1 cellular context compared by ENCODE assay signal in the genomic region with DNA sequence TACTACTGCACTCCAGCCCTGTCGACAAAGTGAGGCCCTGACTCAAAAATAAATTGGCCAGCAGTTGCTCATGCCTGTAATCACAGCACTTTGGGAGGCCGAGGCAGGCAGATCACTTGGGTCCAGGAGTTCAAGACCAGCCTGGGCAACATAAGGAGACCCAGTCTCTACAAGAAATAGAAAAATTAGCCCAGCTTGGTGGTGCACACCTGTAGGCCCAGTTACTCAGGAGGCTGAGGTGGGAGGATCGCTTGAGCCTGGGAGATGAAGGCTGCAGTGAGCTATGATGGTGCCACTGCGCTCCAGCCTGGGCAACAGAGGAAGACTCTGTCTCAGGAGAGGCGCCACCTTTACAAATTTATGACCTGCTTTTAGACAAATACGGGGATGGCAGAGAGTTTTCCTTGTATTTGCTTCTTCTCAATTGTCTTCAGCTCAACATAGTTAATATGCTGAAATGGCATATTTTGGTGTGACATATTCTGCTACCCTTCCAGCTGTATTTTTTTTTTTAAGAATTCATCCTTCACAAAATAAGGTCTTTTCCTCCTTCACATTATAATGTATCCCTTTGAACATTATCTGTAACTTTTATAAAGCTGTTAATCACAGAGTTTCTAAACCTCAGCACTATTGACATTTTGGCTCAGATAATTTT.
TF ChIP-seq lines count a peak whose summit lies in the region.

No MANE protein-coding gene starts in this region.

TF ChIP-seq in H1, 55 proteins besides CTCF, POLR2A, EP300 and RAD21:
- peak; percentile 64; the same call in 1 of the 2 replicates for TF ChIP-seq MAFK (IDR thresholded peaks at IDR 0.05; ENCODE audit: low read depth, low read length)
- no peak for TF ChIP-seq RXRA (IDR thresholded peaks at IDR 0.05; ENCODE audit: insufficient read depth, low read depth, low read length)
